ENCODE assay signal across 11 cellular contexts in the genomic region with DNA sequence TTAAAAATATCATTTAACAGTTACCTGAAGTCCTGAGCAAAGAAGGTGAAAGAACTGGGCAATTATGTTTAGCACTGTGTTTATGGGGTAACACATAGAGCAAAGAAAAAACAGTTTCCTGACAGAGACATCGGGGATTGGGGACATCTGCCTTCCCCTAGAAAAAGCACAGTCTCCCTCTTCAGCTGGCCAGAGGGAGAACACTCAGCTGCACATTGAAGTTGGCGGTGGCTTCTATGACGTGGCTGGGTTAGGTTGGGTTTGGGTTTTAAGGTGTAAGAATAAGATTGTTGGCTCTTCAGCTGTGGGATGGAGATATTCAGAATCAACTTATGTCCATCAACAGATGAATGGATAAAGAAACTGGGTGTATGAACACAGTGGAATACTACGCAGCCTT.
"Had no signal": no experiment of that assay in that cellular context is flagged by ENCODE, and none has a peak within 500 bp of the region (broad histone marks: within the 10 kb centered on the region; RNA-seq: fewer than 3 reads in every experiment).

No MANE protein-coding gene starts in this region.

- H3K4me2 ChIP-seq: GM23338 had no signal

- H3K4me1 Mint-ChIP-seq: GM23338 had no signal

- H3K4me1 ChIP-seq: HAP-1 had no signal

- H3K36me3 ChIP-seq: HAP-1 had no signal

- H2AFZ ChIP-seq: GM23248, GM23338 had no signal

- ATAC-seq: GM23338, HCT116 had no signal

- H3K4me3 ChIP-seq: GM23248, GM23338, HAP-1 had no signal

- FAIRE-seq: H1, H54 had no signal

- H3K27ac ChIP-seq: GM23248 had no signal

- DNase-seq: GM23248, GOT3, H7, H9, HCEC 1CT, HFFc6 had no signal

- H3K9ac ChIP-seq: GM23248 had no signal

- H3K4me3 Mint-ChIP-seq: GM23338, H9, HFFc6 had no signal

- H3K27ac Mint-ChIP-seq: GM23338, H9, HFFc6 had no signal

- H3K9me3 ChIP-seq: HAP-1 had no signal
